In genomic region chr6:108004861-108005260, GRCh38 we compare ENCODE assay signal across 40 cellular contexts.
"Had no signal": no experiment of that assay in that cellular context is flagged by ENCODE, and none has a peak within 500 bp of the region (broad histone marks: within the 10 kb centered on the region; RNA-seq: fewer than 3 reads in every experiment).

No MANE protein-coding gene starts in this region.

- H3K4me3 Mint-ChIP-seq: activated naive CD4-positive, alpha-beta T cell treated with anti-CD3 and anti-CD28 coated beads for 36 hours; activated naive CD4-positive, alpha-beta T cell treated with anti-CD3 and anti-CD28 coated beads, Interleukin-2, amount 10 ng/mL, durations not matched to agents 7 days and 5 days; activated naive CD4-positive, alpha-beta T cell treated with anti-CD3 and anti-CD28 coated beads, Interleukin-2, amount 50 U/mL, for 24 hours; activated naive CD8-positive, alpha-beta T cell; activated naive CD8-positive, alpha-beta T cell treated with anti-CD3 and anti-CD28 coated beads for 36 hours; activated naive CD8-positive, alpha-beta T cell treated with anti-CD3 and anti-CD28 coated beads, Interleukin-2, amount 10 ng/mL, durations not matched to agents 7 days and 5 days; activated naive CD8-positive, alpha-beta T cell treated with anti-CD3 and anti-CD28 coated beads, Interleukin-2, amount 50 U/mL, for 24 hours; activated T-cell treated with anti-CD3 and anti-CD28 coated beads, Interleukin-2, amount 50 U/mL, for 24 hours; activated T-cell treated with anti-CD3 and anti-CD28 coated beads, Interleukin-2, amount 50 U/mL, for 4 hours; activated T-cell treated with anti-CD3 and anti-CD28 coated beads, Interleukin-2, amount 50 U/mL, for 72 hours; activated T-helper 1 cell treated with anti-CD3 and anti-CD28 coated beads, Interleukin-12 subunit alpha, Interleukin-12 subunit beta, Interleukin-2, Interleukin-4 antibody, amounts not matched to agents 30 ng/mL and 10 ng/mL and 1 ng/mL, durations not matched to agents 14 hours and 24 hours and 36 hours; activated T-helper 17 cell treated with anti-CD3 and anti-CD28 coated beads, Interleukin-2, amount 50 U/mL, for 72 hours; brain; central memory CD8-positive, alpha-beta T cell had no signal

- H3K36me3 Mint-ChIP-seq: activated naive CD4-positive, alpha-beta T cell treated with anti-CD3 and anti-CD28 coated beads, Interleukin-2, amount 10 ng/mL, durations not matched to agents 7 days and 5 days; brain had no signal

- H3K27ac ChIP-seq: adrenal gland, ascending aorta, body of pancreas, brain microvascular endothelial cell, breast epithelium, cardiac muscle cell had no signal

- FAIRE-seq: astrocyte, bronchial epithelial cell had no signal

- H3K4me1 ChIP-seq: adrenal gland, ascending aorta, breast epithelium had no signal

- H3K9me3 ChIP-seq: adrenal gland, body of pancreas had no signal

- DNase-seq: activated effector memory CD4-positive, alpha-beta T cell treated with anti-CD3 and anti-CD28 coated beads, Interleukin-2, amount 50 U/mL, for 16 hours; activated effector memory CD4-positive, alpha-beta T cell treated with Interleukin-2 at 50 U/mL for 16 hours; activated gamma-delta T cell; activated gamma-delta T cell treated with Interleukin-2 at 50 U/mL for 16 hours; activated naive CD4-positive, alpha-beta T cell; activated naive CD4-positive, alpha-beta T cell treated with anti-CD3 and anti-CD28 coated beads for 36 hours; activated naive CD4-positive, alpha-beta T cell treated with anti-CD3 and anti-CD28 coated beads, Interleukin-2, amount 10 ng/mL, durations not matched to agents 7 days and 5 days; activated naive CD4-positive, alpha-beta T cell treated with anti-CD3 and anti-CD28 coated beads, Interleukin-2, amount 50 U/mL, for 16 hours; activated naive CD4-positive, alpha-beta T cell treated with Interleukin-2 at 50 U/mL for 16 hours; activated naive CD8-positive, alpha-beta T cell treated with anti-CD3 and anti-CD28 coated beads for 36 hours; activated naive CD8-positive, alpha-beta T cell treated with anti-CD3 and anti-CD28 coated beads, Interleukin-2, amount 10 ng/mL, durations not matched to agents 7 days and 5 days; activated naive CD8-positive, alpha-beta T cell treated with anti-CD3 and anti-CD28 coated beads, Interleukin-2, amount 50 U/mL, for 24 hours; activated T-cell treated with anti-CD3 and anti-CD28 coated beads, Interleukin-2, amount 50 U/mL, for 1 hour; activated T-cell treated with anti-CD3 and anti-CD28 coated beads, Interleukin-2, amount 50 U/mL, for 24 hours; activated T-cell treated with anti-CD3 and anti-CD28 coated beads, Interleukin-2, amount 50 U/mL, for 4 hours; activated T-cell treated with anti-CD3 and anti-CD28 coated beads, Interleukin-2, amount 50 U/mL, for 48 hours; activated T-cell treated with anti-CD3 and anti-CD28 coated beads, Interleukin-2, amount 50 U/mL, for 72 hours; adrenal gland; amniotic stem cell; amygdala; anterior cingulate cortex; aorta; body of pancreas; brain microvascular endothelial cell; caudate nucleus; central memory CD4-positive, alpha-beta T cell; cerebellar nuclear complex had no signal

- H3K27me3 ChIP-seq: adrenal gland, ascending aorta, body of pancreas, brain microvascular endothelial cell, breast epithelium, cardiac muscle cell had no signal

- H3K27me3 Mint-ChIP-seq: activated naive CD8-positive, alpha-beta T cell; activated naive CD8-positive, alpha-beta T cell treated with anti-CD3 and anti-CD28 coated beads for 36 hours; activated naive CD8-positive, alpha-beta T cell treated with anti-CD3 and anti-CD28 coated beads, Interleukin-2, amount 10 ng/mL, durations not matched to agents 7 days and 5 days; activated naive CD8-positive, alpha-beta T cell treated with anti-CD3 and anti-CD28 coated beads, Interleukin-2, amount 50 U/mL, for 24 hours; central memory CD8-positive, alpha-beta T cell had no signal

- H3K4me3 ChIP-seq: adrenal gland, ascending aorta, body of pancreas, breast epithelium, cardiac muscle cell had no signal

- ATAC-seq: activated naive CD4-positive, alpha-beta T cell treated with anti-CD3 and anti-CD28 coated beads, Interleukin-2, amount 50 U/mL, for 72 hours; activated naive CD8-positive, alpha-beta T cell treated with anti-CD3 and anti-CD28 coated beads, Interleukin-2, amount 50 U/mL, for 24 hours; activated T-cell treated with anti-CD3 and anti-CD28 coated beads, Interleukin-2, amount 50 U/mL, for 4 hours; activated T-cell treated with anti-CD3 and anti-CD28 coated beads, Interleukin-2, amount 50 U/mL, for 72 hours; activated T-helper 17 cell treated with anti-CD3 and anti-CD28 coated beads, Interleukin-2, amount 50 U/mL, for 72 hours; body of pancreas had no signal

- H3K4me1 Mint-ChIP-seq: activated naive CD4-positive, alpha-beta T cell treated with anti-CD3 and anti-CD28 coated beads, Interleukin-2, amount 10 ng/mL, durations not matched to agents 7 days and 5 days; activated naive CD4-positive, alpha-beta T cell treated with anti-CD3 and anti-CD28 coated beads, Interleukin-2, amount 50 U/mL, for 24 hours; activated naive CD8-positive, alpha-beta T cell treated with anti-CD3 and anti-CD28 coated beads for 36 hours; activated naive CD8-positive, alpha-beta T cell treated with anti-CD3 and anti-CD28 coated beads, Interleukin-2, amount 10 ng/mL, durations not matched to agents 7 days and 5 days; activated naive CD8-positive, alpha-beta T cell treated with anti-CD3 and anti-CD28 coated beads, Interleukin-2, amount 50 U/mL, for 24 hours; activated T-helper 17 cell treated with anti-CD3 and anti-CD28 coated beads, Interleukin-2, amount 50 U/mL, for 72 hours; central memory CD8-positive, alpha-beta T cell had no signal

- H3K27ac Mint-ChIP-seq: activated naive CD4-positive, alpha-beta T cell treated with anti-CD3 and anti-CD28 coated beads for 36 hours; activated naive CD4-positive, alpha-beta T cell treated with anti-CD3 and anti-CD28 coated beads, Interleukin-2, amount 10 ng/mL, durations not matched to agents 7 days and 5 days; activated naive CD4-positive, alpha-beta T cell treated with anti-CD3 and anti-CD28 coated beads, Interleukin-2, amount 50 U/mL, for 24 hours; activated naive CD4-positive, alpha-beta T cell treated with anti-CD3 and anti-CD28 coated beads, Interleukin-2, amount 50 U/mL, for 72 hours; activated naive CD8-positive, alpha-beta T cell; activated naive CD8-positive, alpha-beta T cell treated with anti-CD3 and anti-CD28 coated beads for 36 hours; activated naive CD8-positive, alpha-beta T cell treated with anti-CD3 and anti-CD28 coated beads, Interleukin-2, amount 10 ng/mL, durations not matched to agents 7 days and 5 days; activated naive CD8-positive, alpha-beta T cell treated with anti-CD3 and anti-CD28 coated beads, Interleukin-2, amount 50 U/mL, for 24 hours; activated T-cell treated with anti-CD3 and anti-CD28 coated beads, Interleukin-2, amount 50 U/mL, for 24 hours; activated T-cell treated with anti-CD3 and anti-CD28 coated beads, Interleukin-2, amount 50 U/mL, for 72 hours; activated T-helper 1 cell treated with anti-CD3 and anti-CD28 coated beads, Interleukin-12 subunit alpha, Interleukin-12 subunit beta, Interleukin-2, Interleukin-4 antibody, amounts not matched to agents 30 ng/mL and 10 ng/mL and 1 ng/mL, durations not matched to agents 14 hours and 24 hours and 36 hours; activated T-helper 17 cell treated with anti-CD3 and anti-CD28 coated beads, Interleukin-2, amount 50 U/mL, for 72 hours; activated T-helper 2 cell treated with anti-CD3 and anti-CD28 coated beads, Interferon-gamma antibody, Interleukin-2, Interleukin-4, amounts not matched to agents 10 μg/mL and 5 μg/mL and 100 μg/mL, durations not matched to agents 14 hours and 24 hours and 36 hours; brain had no signal

- H3K36me3 ChIP-seq: adrenal gland, ascending aorta, brain microvascular endothelial cell, breast epithelium, cardiac muscle cell had no signal
